ENCODE assay signal across 16 cellular contexts in genomic region chr5:135743684-135744083, GRCh38.
"Had no signal": no experiment of that assay in that cellular context is flagged by ENCODE, and none has a peak within 500 bp of the region (broad histone marks: within the 10 kb centered on the region; RNA-seq: fewer than 3 reads in every experiment).

No MANE protein-coding gene starts in this region.

- DNase-seq: activated CD4-positive, alpha-beta T cell treated with anti-CD3 and anti-CD28 coated beads, Interleukin-2, amount 50 U/mL, for 48 hours; activated CD4-positive, CD25-positive, alpha-beta regulatory T cell treated with anti-CD3 and anti-CD28 coated beads, Interleukin-2, amount 50 U/mL, for 72 hours; activated naive CD4-positive, alpha-beta T cell treated with anti-CD3 and anti-CD28 coated beads, Interleukin-2, amount 10 ng/mL, durations not matched to agents 7 days and 5 days; activated T-cell treated with anti-CD3 and anti-CD28 coated beads, Interleukin-2, amount 50 U/mL, for 24 hours; esophagus squamous epithelium; hippocampal formation; kidney; midbrain; pancreas; spleen; stimulated activated naive CD8-positive, alpha-beta T cell treated with anti-CD3 and anti-CD28 coated beads, Interleukin-15, amount 100 ng/mL, for 72 hours; T-helper 2 cell; upper lobe of left lung had no signal

- ATAC-seq: activated CD8-positive, alpha-beta memory T cell treated with anti-CD3 and anti-CD28 coated beads, Interleukin-2, amount 10 ng/mL, durations not matched to agents 7 days and 5 days; pancreas; sciatic nerve; stimulated activated naive CD8-positive, alpha-beta T cell treated with anti-CD3 and anti-CD28 coated beads, Interleukin-15, amount 100 ng/mL, for 72 hours had no signal

- H3K27ac ChIP-seq: esophagus squamous epithelium, neural progenitor cell, pancreas, spleen, upper lobe of left lung had no signal

- H3K36me3 ChIP-seq: esophagus squamous epithelium, neural progenitor cell, pancreas, spleen, upper lobe of left lung had no signal

- H3K27ac Mint-ChIP-seq: activated CD8-positive, alpha-beta memory T cell treated with anti-CD3 and anti-CD28 coated beads, Interleukin-2, amount 10 ng/mL, durations not matched to agents 7 days and 5 days; activated naive CD4-positive, alpha-beta T cell treated with anti-CD3 and anti-CD28 coated beads, Interleukin-2, amount 10 ng/mL, durations not matched to agents 7 days and 5 days; activated T-cell treated with anti-CD3 and anti-CD28 coated beads, Interleukin-2, amount 50 U/mL, for 24 hours; neural progenitor cell; stimulated activated naive CD8-positive, alpha-beta T cell treated with anti-CD3 and anti-CD28 coated beads, Interleukin-15, amount 100 ng/mL, for 72 hours had no signal

- H3K4me3 Mint-ChIP-seq: activated CD8-positive, alpha-beta memory T cell treated with anti-CD3 and anti-CD28 coated beads, Interleukin-2, amount 10 ng/mL, durations not matched to agents 7 days and 5 days; activated naive CD4-positive, alpha-beta T cell treated with anti-CD3 and anti-CD28 coated beads, Interleukin-2, amount 10 ng/mL, durations not matched to agents 7 days and 5 days; activated T-cell treated with anti-CD3 and anti-CD28 coated beads, Interleukin-2, amount 50 U/mL, for 24 hours; neural progenitor cell; stimulated activated naive CD8-positive, alpha-beta T cell treated with anti-CD3 and anti-CD28 coated beads, Interleukin-15, amount 100 ng/mL, for 72 hours had no signal

- H3K4me3 ChIP-seq: esophagus squamous epithelium, neural progenitor cell, pancreas, spleen, upper lobe of left lung had no signal

- H3K27me3 Mint-ChIP-seq: activated naive CD4-positive, alpha-beta T cell treated with anti-CD3 and anti-CD28 coated beads, Interleukin-2, amount 10 ng/mL, durations not matched to agents 7 days and 5 days; activated T-cell treated with anti-CD3 and anti-CD28 coated beads, Interleukin-2, amount 50 U/mL, for 24 hours; stimulated activated naive CD8-positive, alpha-beta T cell treated with anti-CD3 and anti-CD28 coated beads, Interleukin-15, amount 100 ng/mL, for 72 hours had no signal

- H3K4me1 ChIP-seq: esophagus squamous epithelium, neural progenitor cell, pancreas, spleen, upper lobe of left lung had no signal

- H3K36me3 Mint-ChIP-seq: activated CD8-positive, alpha-beta memory T cell treated with anti-CD3 and anti-CD28 coated beads, Interleukin-2, amount 10 ng/mL, durations not matched to agents 7 days and 5 days; activated naive CD4-positive, alpha-beta T cell treated with anti-CD3 and anti-CD28 coated beads, Interleukin-2, amount 10 ng/mL, durations not matched to agents 7 days and 5 days; neural progenitor cell had no signal

- H3K4me1 Mint-ChIP-seq: activated CD8-positive, alpha-beta memory T cell treated with anti-CD3 and anti-CD28 coated beads, Interleukin-2, amount 10 ng/mL, durations not matched to agents 7 days and 5 days; activated naive CD4-positive, alpha-beta T cell treated with anti-CD3 and anti-CD28 coated beads, Interleukin-2, amount 10 ng/mL, durations not matched to agents 7 days and 5 days; stimulated activated naive CD8-positive, alpha-beta T cell treated with anti-CD3 and anti-CD28 coated beads, Interleukin-15, amount 100 ng/mL, for 72 hours had no signal

- H3K9ac ChIP-seq: neural progenitor cell had no signal

- H3K9me3 ChIP-seq: pancreas, upper lobe of left lung had no signal

- H3K27me3 ChIP-seq: esophagus squamous epithelium, neural progenitor cell, pancreas, spleen, upper lobe of left lung had no signal
